Comparison of ENCODE assay signal across 15 cellular contexts in genomic region chr11:96317985-96318384, GRCh38. TPM values are rescaled to one million over a fixed set of nuclear protein-coding genes. Genes with fewer than 3 reads are reported as not detected.
DNase-seq lines count a peak whose midpoint lies in the region; ATAC-seq, FAIRE-seq and TF ChIP-seq lines count a peak whose summit lies in the region.
"Had no signal": no experiment of that assay in that cellular context is flagged by ENCODE, and none has a peak within 500 bp of the region (broad histone marks: within the 10 kb centered on the region; RNA-seq: fewer than 3 reads in every experiment).

No MANE protein-coding gene starts in this region.

- H3K27ac Mint-ChIP-seq in activated naive CD4-positive, alpha-beta T cell treated with anti-CD3 and anti-CD28 coated beads, Interleukin-2, amount 50 U/mL, for 24 hours: peak overlapping the region; percentile 5
- no peak overlapping the region for H3K27ac Mint-ChIP-seq in activated naive CD4-positive, alpha-beta T cell treated with anti-CD3 and anti-CD28 coated beads for 36 hours
- peak overlapping the region; percentile 58 for H3K27ac Mint-ChIP-seq in activated CD8-positive, alpha-beta T cell treated with anti-CD3 and anti-CD28 coated beads, Interleukin-2, amount 10 ng/mL, durations not matched to agents 7 days and 5 days
- H3K27ac Mint-ChIP-seq in type B pancreatic cell: peak overlapping the region; percentile 97

- intact Hi-C loops in activated naive CD4-positive, alpha-beta T cell treated with anti-CD3 and anti-CD28 coated beads for 36 hours (cut with micrococcal nuclease): loop anchor here (2.0 kb wide), 2 partner anchors 13 to 15 kb away; no protein-coding TSS in a partner anchor

- peaks cover 45% of the 10 kb centered on the region for H3K36me3 Mint-ChIP-seq in activated naive CD4-positive, alpha-beta T cell treated with anti-CD3 and anti-CD28 coated beads, Interleukin-2, amount 50 U/mL, for 24 hours
- peaks cover 39% of the 10 kb centered on the region for H3K36me3 Mint-ChIP-seq in activated naive CD4-positive, alpha-beta T cell treated with anti-CD3 and anti-CD28 coated beads for 36 hours (ENCODE audit: low read depth)
- peaks cover 63% of the 10 kb centered on the region for H3K36me3 Mint-ChIP-seq in activated CD8-positive, alpha-beta T cell treated with anti-CD3 and anti-CD28 coated beads, Interleukin-2, amount 10 ng/mL, durations not matched to agents 7 days and 5 days (ENCODE audit: low read depth)
- peaks cover 33% of the 10 kb centered on the region for H3K36me3 Mint-ChIP-seq in type B pancreatic cell

- FAIRE-seq in keratinocyte (lab: Jason Lieb, UNC): no peak
- FAIRE-seq: astrocyte, pancreas had no signal

- DNase-seq in activated naive CD4-positive, alpha-beta T cell treated with anti-CD3 and anti-CD28 coated beads for 36 hours: no peak
- DNase-seq in activated CD8-positive, alpha-beta T cell treated with anti-CD3 and anti-CD28 coated beads, Interleukin-2, amount 10 ng/mL, durations not matched to agents 7 days and 5 days: no peak
- no peak for DNase-seq in keratinocyte (ENCODE audit: low read depth, low spot score)
- DNase-seq in type B pancreatic cell (ENCODE audit: extremely low spot score, unreplicated experiment): no peak
- no peak for DNase-seq in activated CD4-positive, alpha-beta T cell treated with anti-CD3 and anti-CD28 coated beads for 1 hour
- DNase-seq in GM13977 (ENCODE audit: low spot score): no peak
- DNase-seq: DMS53; dorsolateral prefrontal cortex; NCI-H2107; NK-92 treated with Interleukin-12 subunit alpha and Interleukin-12 subunit beta, amount 100 ng/mL, for 24 hours; pancreas; SHP77 treated with DMSO at 0.1 percent for 48 hours had no signal

- no peak overlapping the region for H3K27ac ChIP-seq in keratinocyte (ENCODE audit: control insufficient read depth, insufficient read depth, low read length)
- H3K27ac ChIP-seq: pancreas had no signal

- H3K36me3 ChIP-seq in keratinocyte (ENCODE audit: control insufficient read depth in 2 of 2, extremely low read depth in 1 of 2, insufficient read depth in 2 of 2, low read length in 2 of 2): no peaks in the 10 kb centered on the region
- H3K36me3 ChIP-seq: pancreas had no signal

- H3K4me3 ChIP-seq in keratinocyte (ENCODE audit: control insufficient read depth in 2 of 3, extremely low read depth in 1 of 3, insufficient read depth in 2 of 3, low read depth in 1 of 3, low read length in 3 of 3): no peak overlapping the region
- H3K4me3 ChIP-seq: dorsolateral prefrontal cortex, pancreas had no signal

- H3K9me3 ChIP-seq in keratinocyte (ENCODE audit: control insufficient read depth, low read depth, low read length): no peaks in the 10 kb centered on the region
- H3K9me3 ChIP-seq: pancreas had no signal

- peaks cover 11% of the 10 kb centered on the region for H3K79me2 ChIP-seq in keratinocyte (ENCODE audit: control insufficient read depth, insufficient read depth, low read length)

- no peak overlapping the region for H3K9ac ChIP-seq in keratinocyte (ENCODE audit: control insufficient read depth, extremely low read depth, insufficient read depth, low read length)

- POLR2A ChIA-PET in activated CD8-positive, alpha-beta T cell treated with anti-CD3 and anti-CD28 coated beads, Interleukin-2, amount 10 ng/mL, durations not matched to agents 7 days and 5 days (lab: Charles Lee): no interaction called here

- H3K27me3 ChIP-seq in keratinocyte (ENCODE audit: control insufficient read depth, extremely low read depth, insufficient read depth, low read length): no peaks in the 10 kb centered on the region
- H3K27me3 ChIP-seq: dorsolateral prefrontal cortex, pancreas had no signal

- H3K9me1 ChIP-seq in keratinocyte (ENCODE audit: control insufficient read depth, extremely low read depth, insufficient read depth, low read length): no peaks in the 10 kb centered on the region

- no peaks in the 10 kb centered on the region for H4K20me1 ChIP-seq in keratinocyte (ENCODE audit: control insufficient read depth, extremely low read depth, insufficient read depth, low read length)

- TF ChIP-seq CTCF in keratinocyte (optimal IDR thresholded peaks at IDR 0.05 in 1 of 3, IDR thresholded peaks at IDR 0.05 in 1 of 3, conservative IDR thresholded peaks at IDR 0.05 in 1 of 3; ENCODE audit: extremely low read depth in 1 of 3, insufficient read depth in 2 of 3, low read length in 3 of 3) (no peak), type B pancreatic cell (conservative IDR thresholded peaks at IDR 0.05) (no peak), GM13977 (IDR thresholded peaks at IDR 0.05; ENCODE audit: extremely low read depth, insufficient read depth, missing control alignments) (no peak)

- no peak overlapping the region for H2AFZ ChIP-seq in keratinocyte (ENCODE audit: control insufficient read depth, low read length)

- peak; percentile 41 for ATAC-seq in activated CD8-positive, alpha-beta T cell treated with anti-CD3 and anti-CD28 coated beads, Interleukin-2, amount 10 ng/mL, durations not matched to agents 7 days and 5 days
- ATAC-seq in GM21367 (IDR thresholded peaks at IDR 0.05; ENCODE audit: unreplicated experiment): no peak

- H3K4me1 Mint-ChIP-seq in activated naive CD4-positive, alpha-beta T cell treated with anti-CD3 and anti-CD28 coated beads, Interleukin-2, amount 50 U/mL, for 24 hours: peaks cover 100% of the 10 kb centered on the region
- peaks cover 94% of the 10 kb centered on the region for H3K4me1 Mint-ChIP-seq in activated naive CD4-positive, alpha-beta T cell treated with anti-CD3 and anti-CD28 coated beads for 36 hours (ENCODE audit: low read depth)
- H3K4me1 Mint-ChIP-seq in activated CD8-positive, alpha-beta T cell treated with anti-CD3 and anti-CD28 coated beads, Interleukin-2, amount 10 ng/mL, durations not matched to agents 7 days and 5 days (ENCODE audit: low read depth): peaks cover 60% of the 10 kb centered on the region
- H3K4me1 Mint-ChIP-seq in type B pancreatic cell (ENCODE audit: unreplicated experiment): peaks cover 52% of the 10 kb centered on the region

- peak overlapping the region; percentile 68 for H3K4me2 ChIP-seq in keratinocyte (ENCODE audit: control insufficient read depth, extremely low read depth, insufficient read depth, low read depth, low read length)

- H3K4me1 ChIP-seq in keratinocyte (ENCODE audit: control insufficient read depth, extremely low read depth, insufficient read depth, low read length): peaks cover 58% of the 10 kb centered on the region

- no peak overlapping the region for H3K4me3 Mint-ChIP-seq in activated naive CD4-positive, alpha-beta T cell treated with anti-CD3 and anti-CD28 coated beads, Interleukin-2, amount 50 U/mL, for 24 hours
- no peak overlapping the region for H3K4me3 Mint-ChIP-seq in activated naive CD4-positive, alpha-beta T cell treated with anti-CD3 and anti-CD28 coated beads for 36 hours
- H3K4me3 Mint-ChIP-seq in activated CD8-positive, alpha-beta T cell treated with anti-CD3 and anti-CD28 coated beads, Interleukin-2, amount 10 ng/mL, durations not matched to agents 7 days and 5 days: no peak overlapping the region
- H3K4me3 Mint-ChIP-seq in type B pancreatic cell: no peak overlapping the region

- no peaks in the 10 kb centered on the region for H3K9me3 Mint-ChIP-seq in activated naive CD4-positive, alpha-beta T cell treated with anti-CD3 and anti-CD28 coated beads, Interleukin-2, amount 50 U/mL, for 24 hours
- no peaks in the 10 kb centered on the region for H3K9me3 Mint-ChIP-seq in activated naive CD4-positive, alpha-beta T cell treated with anti-CD3 and anti-CD28 coated beads for 36 hours
- H3K9me3 Mint-ChIP-seq in activated CD8-positive, alpha-beta T cell treated with anti-CD3 and anti-CD28 coated beads, Interleukin-2, amount 10 ng/mL, durations not matched to agents 7 days and 5 days (ENCODE audit: insufficient read depth): no peaks in the 10 kb centered on the region
- peaks cover 4% of the 10 kb centered on the region for H3K9me3 Mint-ChIP-seq in type B pancreatic cell

- in situ Hi-C loops in GM13977 (cut with MboI; ENCODE audit: low pct_unique_long_range_greater_than_20kb, low sequenced_read_pairs, unreplicated experiment): no loop called here

- CTCF ChIA-PET in activated naive CD4-positive, alpha-beta T cell treated with anti-CD3 and anti-CD28 coated beads for 36 hours (lab: Charles Lee): interaction anchor here (1.0 to 2.5 kb wide), 5 partner anchors 8 to 25 kb away, joined by 3 to 7 read pairs (median 4); partner anchors contain the start of gene MAML2
- CTCF ChIA-PET in activated CD8-positive, alpha-beta T cell treated with anti-CD3 and anti-CD28 coated beads, Interleukin-2, amount 10 ng/mL, durations not matched to agents 7 days and 5 days (lab: Charles Lee): interaction anchor here (1.0 to 11.2 kb wide), 2 partner anchors 24 to 39 kb away, joined by 3 to 69 read pairs; partner anchors contain the start of gene MAML2

- dilution Hi-C loops in keratinocyte (cut with MboI; ENCODE audit: extremely low pct_ligation_motif_present, low sequenced_read_pairs): no loop called here

- H3K27me3 Mint-ChIP-seq in activated naive CD4-positive, alpha-beta T cell treated with anti-CD3 and anti-CD28 coated beads, Interleukin-2, amount 50 U/mL, for 24 hours: no peaks in the 10 kb centered on the region
- H3K27me3 Mint-ChIP-seq in activated naive CD4-positive, alpha-beta T cell treated with anti-CD3 and anti-CD28 coated beads for 36 hours (ENCODE audit: low read depth): no peaks in the 10 kb centered on the region
- no peaks in the 10 kb centered on the region for H3K27me3 Mint-ChIP-seq in activated CD8-positive, alpha-beta T cell treated with anti-CD3 and anti-CD28 coated beads, Interleukin-2, amount 10 ng/mL, durations not matched to agents 7 days and 5 days (ENCODE audit: low read depth)
- H3K27me3 Mint-ChIP-seq in type B pancreatic cell: no peaks in the 10 kb centered on the region

RNA-seq across cellular contexts. Expression of gene MAML2, which starts 25.0 kb away (rescaled TPM):
- 10 to 100 TPM; 26.6 to 28.1 TPM for total RNA-seq in activated naive CD4-positive, alpha-beta T cell treated with anti-CD3 and anti-CD28 coated beads for 36 hours
- total RNA-seq in activated CD8-positive, alpha-beta T cell treated with anti-CD3 and anti-CD28 coated beads, Interleukin-2, amount 10 ng/mL, durations not matched to agents 7 days and 5 days: 10 to 100 TPM; 14.7 to 15.5 TPM
- polyA plus RNA-seq in keratinocyte: 4.2 to 7.4 TPM (median 4.2 TPM) in 3 replicates
- polyA plus RNA-seq in keratinocyte (2011; ENCODE audit: low read depth): 1.0 TPM
- 2.8 and 3.3 TPM in 2 replicates for polyA plus RNA-seq in keratinocyte (2011; cell fraction: cytosol; rRNA removed)
- polyA plus RNA-seq in keratinocyte (2011; cell fraction: nucleus; rRNA removed): 6.9 and 7.8 TPM in 2 replicates
- polyA plus RNA-seq in keratinocyte (2012; ENCODE audit: low replicate concordance): 1.1 and 4.4 TPM in 2 replicates
- 8.8 to 13.1 TPM (median 11.0 TPM) in 3 replicates for polyA minus RNA-seq in keratinocyte
- 2.1 TPM for polyA minus RNA-seq in keratinocyte (2011; cell fraction: cytosol; rRNA and poly(A)+ RNA removed)
- 8.1 and 13.8 TPM in 2 replicates for polyA minus RNA-seq in keratinocyte (2011; cell fraction: nucleus; rRNA and poly(A)+ RNA removed)
- 20.8 and 33.6 TPM in 2 replicates for total RNA-seq in type B pancreatic cell (ENCODE audit: low replicate concordance)
